In the genomic region with DNA sequence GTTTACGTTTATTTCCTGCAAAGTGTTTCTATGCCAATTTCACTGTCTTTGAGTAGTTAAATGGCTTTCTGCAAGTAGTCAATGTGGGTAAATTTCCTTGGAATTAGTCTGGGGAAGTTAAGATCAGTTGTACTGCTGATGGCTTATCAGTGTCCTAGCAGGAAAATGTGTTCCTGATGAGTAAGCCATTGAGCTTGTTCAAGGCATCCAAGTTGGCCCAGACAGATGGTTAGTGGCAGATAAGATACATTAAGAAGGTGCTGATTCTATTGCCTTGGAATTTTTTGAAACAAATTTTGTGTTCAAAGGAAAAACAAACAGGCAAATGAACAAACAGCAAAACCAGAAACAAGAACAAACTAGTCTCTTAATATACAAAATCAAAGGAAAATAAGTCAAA, we compare ENCODE assay signal across 18 cellular contexts.
DNase-seq lines count a peak whose midpoint lies in the region; ATAC-seq, FAIRE-seq and TF ChIP-seq lines count a peak whose summit lies in the region.
"Had no signal": no experiment of that assay in that cellular context is flagged by ENCODE, and none has a peak within 500 bp of the region (broad histone marks: within the 10 kb centered on the region; RNA-seq: fewer than 3 reads in every experiment).

No MANE protein-coding gene starts in this region.

- no peaks in the 10 kb centered on the region for H3K79me2 ChIP-seq in fibroblast of lung (ENCODE audit: control insufficient read depth, insufficient read depth, low read length)

- TF ChIP-seq CTCF in fibroblast of lung (conservative IDR thresholded peaks at IDR 0.05 in 1 of 2, IDR thresholded peaks at IDR 0.05 in 1 of 2; ENCODE audit: low read depth in 1 of 2, low read length in 2 of 2) = no peak
- no peak for TF ChIP-seq CTCF in mucosa of descending colon (IDR thresholded peaks at IDR 0.05)

- H3K4me3 ChIP-seq in fibroblast of lung (replicated peaks in 1 of 4; ENCODE audit: control extremely low read depth in 1 of 4, insufficient read depth in 1 of 4, low read depth in 3 of 4, low read length in 4 of 4) = no peak overlapping the region
- H3K4me3 ChIP-seq in mucosa of descending colon = no peak overlapping the region
- H3K4me3 ChIP-seq: breast epithelium, lower lobe of right lung, SK-N-MC, skin epidermis had no signal

- H3K27me3 Mint-ChIP-seq in activated CD4-positive, alpha-beta T cell treated with anti-CD3 and anti-CD28 coated beads, Interleukin-2, amount 10 ng/mL, durations not matched to agents 24 days and 14 days = no peaks in the 10 kb centered on the region

- no peaks in the 10 kb centered on the region for H3K36me3 ChIP-seq in fibroblast of lung (ENCODE audit: control insufficient read depth, insufficient read depth, low read length)
- H3K36me3 ChIP-seq in mucosa of descending colon (ENCODE audit: low read depth) = no peaks in the 10 kb centered on the region
- H3K36me3 ChIP-seq: breast epithelium, lower lobe of right lung had no signal

- no peak for FAIRE-seq in RCC 7860 (lab: Jason Lieb, UNC)

- H3K4me2 ChIP-seq in fibroblast of lung (ENCODE audit: extremely low read depth, insufficient read depth, low read length) = no peak overlapping the region

- H3K4me1 Mint-ChIP-seq in activated CD4-positive, alpha-beta T cell treated with anti-CD3 and anti-CD28 coated beads, Interleukin-2, amount 10 ng/mL, durations not matched to agents 24 days and 14 days = no peaks in the 10 kb centered on the region

- no peaks in the 10 kb centered on the region for H3K9me3 Mint-ChIP-seq in activated CD4-positive, alpha-beta T cell treated with anti-CD3 and anti-CD28 coated beads, Interleukin-2, amount 10 ng/mL, durations not matched to agents 24 days and 14 days

- intact Hi-C loops in mucosa of descending colon (cut with DNase I, micrococcal nuclease) = no loop called here
- intact Hi-C loops in activated CD4-positive, alpha-beta T cell treated with anti-CD3 and anti-CD28 coated beads, Interleukin-2, amount 10 ng/mL, durations not matched to agents 24 days and 14 days (cut with micrococcal nuclease) = no loop called here

- H3K27ac ChIP-seq in fibroblast of lung (ENCODE audit: insufficient read depth, low read length) = no peak overlapping the region
- H3K27ac ChIP-seq: breast epithelium, lower lobe of right lung, SK-N-MC, skin epidermis had no signal

- ATAC-seq in mucosa of descending colon = no peak
- ATAC-seq: lower lobe of right lung had no signal

- H3K9me3 ChIP-seq in fibroblast of lung (ENCODE audit: control insufficient read depth, insufficient read depth, low read depth, low read length) (no peaks in the 10 kb centered on the region), mucosa of descending colon (no peaks in the 10 kb centered on the region)
- H3K9me3 ChIP-seq: breast epithelium, Caco-2, lower lobe of right lung had no signal

- no peaks in the 10 kb centered on the region for H3K36me3 Mint-ChIP-seq in activated CD4-positive, alpha-beta T cell treated with anti-CD3 and anti-CD28 coated beads, Interleukin-2, amount 10 ng/mL, durations not matched to agents 24 days and 14 days (ENCODE audit: low read depth)

- no peak overlapping the region for H3K9ac ChIP-seq in fibroblast of lung (ENCODE audit: insufficient read depth, low read length)

- H2AFZ ChIP-seq in fibroblast of lung (ENCODE audit: low read length) = no peak overlapping the region

- H3K27me3 ChIP-seq in fibroblast of lung (ENCODE audit: control insufficient read depth, insufficient read depth, low read length) = no peaks in the 10 kb centered on the region
- H3K27me3 ChIP-seq: breast epithelium had no signal

- no peaks in the 10 kb centered on the region for H4K20me1 ChIP-seq in fibroblast of lung (ENCODE audit: control insufficient read depth, extremely low read depth, insufficient read depth, low read length)

- DNase-seq in GM03348 (ENCODE audit: low spot score) = peak; percentile 67
- DNase-seq in RCC 7860 (ENCODE audit: low spot score) = peak; percentile 57
- DNase-seq in fibroblast of lung (ENCODE audit: low read depth in 2 of 2) = peak; percentile 62 to 98
- peak; percentile 8 for DNase-seq in pons (ENCODE audit: low spot score)
- no peak for DNase-seq in epidermal melanocyte (ENCODE audit: insufficient read length, low spot score)
- DNase-seq in activated CD4-positive, alpha-beta T cell treated with anti-CD3 and anti-CD28 coated beads for 4 hours = no peak
- no peak for DNase-seq in mucosa of descending colon
- DNase-seq in activated CD4-positive, alpha-beta T cell treated with anti-CD3 and anti-CD28 coated beads, Interleukin-2, amount 10 ng/mL, durations not matched to agents 24 days and 14 days = no peak
- DNase-seq: activated CD8-positive, alpha-beta memory T cell treated with anti-CD3 and anti-CD28 coated beads for 24 hours; activated effector memory CD4-positive, alpha-beta T cell treated with Interleukin-2 at 50 U/mL for 16 hours; Caco-2; hypothalamus; lower lobe of right lung; NCI-H1092; nucleus accumbens had no signal

- H3K4me1 ChIP-seq in fibroblast of lung (ENCODE audit: control insufficient read depth, extremely low read depth, insufficient read depth, low read length) (no peaks in the 10 kb centered on the region), mucosa of descending colon (ENCODE audit: low read depth) (no peaks in the 10 kb centered on the region)
- H3K4me1 ChIP-seq: breast epithelium, Caco-2, lower lobe of right lung had no signal

- H3K4me3 Mint-ChIP-seq in activated CD4-positive, alpha-beta T cell treated with anti-CD3 and anti-CD28 coated beads, Interleukin-2, amount 10 ng/mL, durations not matched to agents 24 days and 14 days = no peak overlapping the region

- H3K27ac Mint-ChIP-seq in activated CD4-positive, alpha-beta T cell treated with anti-CD3 and anti-CD28 coated beads, Interleukin-2, amount 10 ng/mL, durations not matched to agents 24 days and 14 days = no peak overlapping the region

Comparison
In these comparisons a context has a peak if more than half of its experiments do, and no peak if none do; other contexts are left out.
1. DNase-seq: peak in GM03348 (single experiment), RCC 7860 (single experiment), fibroblast of lung (2 of 2) and pons (single experiment); none in epidermal melanocyte (single experiment), activated CD4-positive, alpha-beta T cell treated with anti-CD3 and anti-CD28 coated beads for 4 hours (0 of 2), mucosa of descending colon (0 of 3) and activated CD4-positive, alpha-beta T cell treated with anti-CD3 and anti-CD28 coated beads, Interleukin-2, amount 10 ng/mL, durations not matched to agents 24 days and 14 days (single experiment).